Comparison of ENCODE assay signal across 18 cellular contexts in genomic region chr22:30859714-30860095, GRCh38.
"Had no signal": no experiment of that assay in that cellular context is flagged by ENCODE, and none has a peak within 500 bp of the region (broad histone marks: within the 10 kb centered on the region; RNA-seq: fewer than 3 reads in every experiment).

No MANE protein-coding gene starts in this region.

- H3K9ac ChIP-seq: parathyroid adenoma had no signal

- H3K4me1 Mint-ChIP-seq: natural killer cell; stimulated activated naive B cell treated with anti-CD40 and anti-IgM and Interleukin-4, amounts not matched to agents 10 μg/mL and 1 μg/mL and 100 μg/mL, for 72 hours had no signal

- H3K4me3 ChIP-seq: esophagus squamous epithelium, heart right ventricle, smooth muscle cell, thyroid gland, uterus had no signal

- H3K9me3 ChIP-seq: esophagus squamous epithelium, heart right ventricle, thyroid gland, uterus had no signal

- H3K27ac Mint-ChIP-seq: activated CD8-positive, alpha-beta T cell treated with anti-CD3 and anti-CD28 coated beads, Interleukin-2, amount 10 ng/mL, durations not matched to agents 7 days and 5 days; activated naive CD8-positive, alpha-beta T cell; dendritic cell treated with granulocyte-macrophage colony-stimulating factor and Interleukin-4, amounts not matched to agents 40 ng/mL and 50 ng/mL, for 4 days; natural killer cell had no signal

- H3K9me3 Mint-ChIP-seq: natural killer cell had no signal

- H3K4me1 ChIP-seq: esophagus squamous epithelium, parathyroid adenoma, thyroid gland, uterus had no signal

- H3K79me2 ChIP-seq: parathyroid adenoma had no signal

- H3K27me3 ChIP-seq: esophagus squamous epithelium, heart right ventricle, thyroid gland, uterus had no signal

- H3K4me3 Mint-ChIP-seq: activated CD8-positive, alpha-beta T cell treated with anti-CD3 and anti-CD28 coated beads, Interleukin-2, amount 10 ng/mL, durations not matched to agents 7 days and 5 days; activated naive CD8-positive, alpha-beta T cell; dendritic cell treated with granulocyte-macrophage colony-stimulating factor and Interleukin-4, amounts not matched to agents 40 ng/mL and 50 ng/mL, for 4 days; natural killer cell; stimulated activated naive B cell treated with anti-CD40 and anti-IgM and Interleukin-4, amounts not matched to agents 10 μg/mL and 1 μg/mL and 100 μg/mL, for 72 hours had no signal

- H3K36me3 ChIP-seq: esophagus squamous epithelium, heart right ventricle, thyroid gland, uterus had no signal

- DNase-seq: activated CD4-positive, alpha-beta T cell treated with anti-CD3 and anti-CD28 coated beads for 4 hours; activated CD8-positive, alpha-beta T cell treated with anti-CD3 and anti-CD28 coated beads, Interleukin-2, amount 10 ng/mL, durations not matched to agents 7 days and 5 days; cerebellar nuclear complex; effector memory CD4-positive, alpha-beta T cell; esophagus squamous epithelium; heart right ventricle; mesendoderm; natural killer cell; stimulated activated CD4-positive, alpha-beta T cell treated with anti-CD3 and anti-CD28 coated beads, Interleukin-4, amount 100 ng/mL, for 24 hours; stimulated activated naive B cell treated with anti-CD40 and anti-IgM and Interleukin-4, amounts not matched to agents 10 μg/mL and 1 μg/mL and 100 μg/mL, for 72 hours; SW 1271; thyroid gland; uterus had no signal

- ATAC-seq: activated CD8-positive, alpha-beta T cell treated with anti-CD3 and anti-CD28 coated beads, Interleukin-2, amount 10 ng/mL, durations not matched to agents 7 days and 5 days; heart right ventricle; natural killer cell; sciatic nerve; stimulated activated naive B cell treated with anti-CD40 and anti-IgM and Interleukin-4, amounts not matched to agents 10 μg/mL and 1 μg/mL and 100 μg/mL, for 72 hours had no signal

- H3K4me2 ChIP-seq: smooth muscle cell had no signal

- H3K27ac ChIP-seq: esophagus squamous epithelium, heart right ventricle, parathyroid adenoma, thyroid gland, uterus had no signal

- H3K36me3 Mint-ChIP-seq: activated naive CD8-positive, alpha-beta T cell; natural killer cell; stimulated activated naive B cell treated with anti-CD40 and anti-IgM and Interleukin-4, amounts not matched to agents 10 μg/mL and 1 μg/mL and 100 μg/mL, for 72 hours had no signal

- H3K27me3 Mint-ChIP-seq: activated naive CD8-positive, alpha-beta T cell; dendritic cell treated with granulocyte-macrophage colony-stimulating factor and Interleukin-4, amounts not matched to agents 40 ng/mL and 50 ng/mL, for 4 days had no signal

- H2AFZ ChIP-seq: parathyroid adenoma had no signal
